15 cellular contexts compared by ENCODE assay signal in the genomic region with DNA sequence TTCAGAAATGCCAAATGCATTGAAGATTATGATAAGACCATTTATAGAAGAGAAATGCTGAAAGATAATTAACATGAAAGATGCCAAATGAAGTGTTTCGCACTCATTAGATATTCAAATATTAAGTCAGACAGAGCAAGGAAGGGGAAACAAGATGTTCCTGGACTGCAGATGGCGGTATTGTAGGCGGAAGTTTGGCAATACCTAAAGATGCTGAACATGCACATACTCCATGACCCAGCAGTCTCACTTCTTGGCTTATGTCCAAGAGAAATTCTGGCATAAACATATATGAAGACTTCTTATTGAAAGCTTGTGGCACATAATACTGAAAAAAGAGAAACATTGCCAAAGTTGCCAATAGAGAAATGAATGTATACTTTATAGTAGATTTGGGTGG.
DNase-seq lines count a peak whose midpoint lies in the region; ATAC-seq, FAIRE-seq and TF ChIP-seq lines count a peak whose summit lies in the region.
"Had no signal": no experiment of that assay in that cellular context is flagged by ENCODE, and none has a peak within 500 bp of the region (broad histone marks: within the 10 kb centered on the region; RNA-seq: fewer than 3 reads in every experiment).

No MANE protein-coding gene starts in this region.

- in situ Hi-C loops in HepG2 (cut with HindIII; ENCODE audit: extremely low pct_ligation_motif_present, low pct_unique_long_range_greater_than_20kb) = no loop called here

- H3K4me3 ChIP-seq in HepG2 (replicated peaks in 1 of 3; ENCODE audit: insufficient read depth in 1 of 3, low read depth in 2 of 3, low read length in 3 of 3) (no peak overlapping the region), right lobe of liver (no peak overlapping the region), epithelial cell of proximal tubule (ENCODE audit: low read depth, low read length) (no peak overlapping the region)
- H3K4me3 ChIP-seq: pancreas, PC-9, uterus had no signal

- H3K9me3 ChIP-seq in HepG2 (ENCODE audit: low read length) (no peaks in the 10 kb centered on the region), right lobe of liver (no peaks in the 10 kb centered on the region)
- H3K9me3 ChIP-seq: pancreas, uterus had no signal

- no peaks in the 10 kb centered on the region for H3K79me2 ChIP-seq in HepG2 (ENCODE audit: insufficient read depth, low read length)

- no peak overlapping the region for H3K9ac ChIP-seq in HepG2 (ENCODE audit: insufficient read depth, low read depth, low read length)

- intact Hi-C loops in HepG2 (cut with micrococcal nuclease; ENCODE audit: unreplicated experiment) = no loop called here
- intact Hi-C loops in right lobe of liver (cut with DNase I) = no loop called here

- FAIRE-seq in HepG2 (lab: Jason Lieb, UNC) = no peak
- no peak for FAIRE-seq in RCC 7860 (lab: Jason Lieb, UNC)
- FAIRE-seq: TTC549 had no signal

- no peak overlapping the region for H3K4me2 ChIP-seq in HepG2 (ENCODE audit: low read depth, low read length)
- H3K4me2 ChIP-seq: PC-9 had no signal

- no peak overlapping the region for H3K27ac ChIP-seq in HepG2 (ENCODE audit: extremely low read length, insufficient read depth, low read length)
- H3K27ac ChIP-seq in right lobe of liver = no peak overlapping the region
- H3K27ac ChIP-seq: pancreas, PC-9, uterus had no signal

- TF ChIP-seq EP300 in HepG2 (IDR thresholded peaks at IDR 0.05; ENCODE audit: low read depth in 2 of 2, low read length in 2 of 2) (no peak), HepG2 (CRISPR knock-in tag; IDR thresholded peaks at IDR 0.05; ENCODE audit: borderline replicate concordance) (no peak)

- TF ChIP-seq POLR2A in HepG2 (IDR thresholded peaks at IDR 0.05; ENCODE audit: insufficient read depth in 1 of 2, low read depth in 2 of 2, low read length in 2 of 2) (no peak), right lobe of liver (IDR thresholded peaks at IDR 0.05) (no peak)

- CTCF ChIA-PET in HepG2 (lab: Yijun Ruan, JAX; ENCODE audit: low intra/inter-chr PET ratio, low total read pairs) = no interaction called here

- H3K4me1 ChIP-seq in HepG2 (ENCODE audit: insufficient read depth, low read length) (no peaks in the 10 kb centered on the region), right lobe of liver (no peaks in the 10 kb centered on the region)
- H3K4me1 ChIP-seq: pancreas, uterus had no signal

- H4K20me1 ChIP-seq in HepG2 (ENCODE audit: insufficient read depth, low read length) = no peaks in the 10 kb centered on the region

- H3K36me3 ChIP-seq in HepG2 (replicated peaks in 1 of 2; ENCODE audit: control insufficient read depth in 1 of 2, insufficient read depth in 2 of 2, low read length in 2 of 2) (no peaks in the 10 kb centered on the region), right lobe of liver (no peaks in the 10 kb centered on the region)
- H3K36me3 ChIP-seq: pancreas, uterus had no signal

- POLR2A ChIA-PET in HepG2 (lab: Yijun Ruan, JAX) = no interaction called here

- no peak for TF ChIP-seq CTCF in HepG2 (CRISPR knock-in tag; IDR thresholded peaks at IDR 0.05)
- TF ChIP-seq CTCF in right lobe of liver (IDR thresholded peaks at IDR 0.05) = no peak
- TF ChIP-seq CTCF in epithelial cell of proximal tubule (conservative IDR thresholded peaks at IDR 0.05; ENCODE audit: low read depth, low read length) = peak; percentile 15

- no TSS peak for BruUV-seq in HepG2 (replicated peaks; lab: Mats Ljungman, UMichigan)

- ATAC-seq in HepG2 (no peak), right lobe of liver (no peak), HG03097 (IDR thresholded peaks at IDR 0.05; ENCODE audit: low FRiP score, unreplicated experiment) (no peak), HG03460 (IDR thresholded peaks at IDR 0.05; ENCODE audit: unreplicated experiment) (no peak)
- ATAC-seq: pancreas had no signal

- no peak for TF ChIP-seq RAD21 in HepG2 (CRISPR knock-in tag; IDR thresholded peaks at IDR 0.05)

- 2% methylated on average over 3 of the region's 3 CpGs for WGBS in HepG2 (ENCODE audit: low lambda C conversion rate)
- 36% methylated on average over 3 of the region's 3 CpGs for WGBS in right lobe of liver (ENCODE audit: insufficient coverage, low coverage, low lambda C conversion rate, missing lambda C conversion rate)

- H2AFZ ChIP-seq in HepG2 (ENCODE audit: low read length) = no peak overlapping the region
- H2AFZ ChIP-seq: PC-9 had no signal

- no peaks in the 10 kb centered on the region for H3K27me3 ChIP-seq in HepG2 (ENCODE audit: control insufficient read depth in 1 of 2, insufficient read depth in 2 of 2, low read length in 2 of 2)
- H3K27me3 ChIP-seq in right lobe of liver = no peaks in the 10 kb centered on the region
- H3K27me3 ChIP-seq: pancreas, uterus had no signal

- no peak for DNase-seq in HepG2 (ENCODE audit: low spot score)
- no peak for DNase-seq in right lobe of liver
- peak; percentile 78 for DNase-seq in OCI-M1 (lab: John Stamatoyannopoulos, UW)
- no peak for DNase-seq in epithelial cell of proximal tubule (ENCODE audit: low read depth)
- DNase-seq in RCC 7860 (ENCODE audit: low spot score) = no peak
- no peak for DNase-seq in Kasumi-1 (lab: John Stamatoyannopoulos, UW)
- DNase-seq: activated CD8-positive, alpha-beta memory T cell treated with anti-CD3 and anti-CD28 coated beads, Interleukin-2, amount 50 U/mL, for 48 hours; effector CD8-positive, alpha-beta T cell; NCI-H187; pancreas; PC-9; uterus had no signal

TF ChIP-seq in HepG2, 621 proteins besides CTCF, POLR2A, EP300 and RAD21:
- 0 out of 2 replicates have a peak, but pooled peaks have one; percentile 14 for TF ChIP-seq CEBPG (CRISPR knock-in tag; IDR thresholded peaks at IDR 0.05)
- TF ChIP-seq ZNF138 (CRISPR knock-in tag; IDR thresholded peaks at IDR 0.05; ENCODE audit: low read depth) = no peak
- TF ChIP-seq MAFF (IDR thresholded peaks at IDR 0.05; ENCODE audit: low read depth, low read length) = 0 out of 2 replicates have a peak, but pooled peaks have one; percentile 7
